Comparison of ENCODE assay signal across 16 cellular contexts in the genomic region with DNA sequence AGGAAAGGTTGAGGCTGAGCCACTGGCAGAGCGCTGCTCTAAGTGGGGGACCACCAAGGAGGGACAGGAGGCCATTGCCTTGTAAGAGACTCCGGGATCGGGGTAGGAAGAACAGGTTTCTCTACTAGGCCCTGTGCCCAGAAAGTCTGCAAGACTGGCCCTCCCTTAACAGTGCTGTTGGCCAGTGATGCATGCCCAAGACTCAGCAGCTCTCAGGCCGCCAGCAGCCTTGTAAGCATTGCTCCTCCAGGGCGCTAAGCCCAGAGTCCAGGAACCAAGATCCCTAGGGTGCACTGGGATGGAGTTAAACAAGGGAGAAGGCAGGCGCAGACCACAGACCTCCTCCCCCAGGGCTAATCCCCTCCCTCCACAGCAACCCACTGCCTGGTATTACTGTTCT. TPM values are rescaled to one million over a fixed set of nuclear protein-coding genes. Genes with fewer than 3 reads are reported as not detected.
DNase-seq lines count a peak whose midpoint lies in the region; ATAC-seq and TF ChIP-seq lines count a peak whose summit lies in the region.
"Had no signal": no experiment of that assay in that cellular context is flagged by ENCODE, and none has a peak within 500 bp of the region (broad histone marks: within the 10 kb centered on the region; RNA-seq: fewer than 3 reads in every experiment).

No MANE protein-coding gene starts in this region.

- intact Hi-C loops in upper lobe of right lung (cut with DNase I) = no loop called here
- intact Hi-C loops in posterior cingulate gyrus (cut with DNase I) = no loop called here

- no peaks in the 10 kb centered on the region for H3K36me3 ChIP-seq in upper lobe of right lung
- no peaks in the 10 kb centered on the region for H3K36me3 ChIP-seq in effector memory CD4-positive, alpha-beta T cell (ENCODE audit: control insufficient read depth, insufficient read depth, low read length)
- H3K36me3 ChIP-seq: BE2C, HAP-1 had no signal

- no peak overlapping the region for H3K4me3 ChIP-seq in LNCaP clone FGC (ENCODE audit: low read depth, low read length)
- no peak overlapping the region for H3K4me3 ChIP-seq in upper lobe of right lung
- no peak overlapping the region for H3K4me3 ChIP-seq in effector memory CD4-positive, alpha-beta T cell (ENCODE audit: insufficient read depth, low read depth, low read length, poor library complexity, severe bottlenecking)
- H3K4me3 ChIP-seq: A549, HAP-1, K562 had no signal

- TF ChIP-seq CTCF in LNCaP clone FGC (IDR thresholded peaks at IDR 0.05; ENCODE audit: control insufficient read depth, extremely low read depth, insufficient read depth) (no peak), upper lobe of right lung (IDR thresholded peaks at IDR 0.05) (no peak)

- ATAC-seq in esophagus mucosa (peak; percentile 39), upper lobe of right lung (peak; percentile 14)
- ATAC-seq: A549; CD8-positive, alpha-beta T cell; K562 had no signal

- H3K9me3 ChIP-seq in upper lobe of right lung = no peaks in the 10 kb centered on the region
- H3K9me3 ChIP-seq in effector memory CD4-positive, alpha-beta T cell (ENCODE audit: control insufficient read depth, low read length) = no peaks in the 10 kb centered on the region
- H3K9me3 ChIP-seq: A549, BE2C, HAP-1 had no signal

- no peak overlapping the region for H3K27ac ChIP-seq in upper lobe of right lung
- H3K27ac ChIP-seq in effector memory CD4-positive, alpha-beta T cell (ENCODE audit: insufficient read depth, low read length, poor library complexity, severe bottlenecking) = no peak overlapping the region
- H3K27ac ChIP-seq: A549, C4-2B, HL-60 had no signal

- no peaks in the 10 kb centered on the region for H3K4me1 ChIP-seq in upper lobe of right lung
- no peaks in the 10 kb centered on the region for H3K4me1 ChIP-seq in effector memory CD4-positive, alpha-beta T cell (ENCODE audit: control insufficient read depth, insufficient read depth, low read length, poor library complexity, severe bottlenecking)
- H3K4me1 ChIP-seq: A549, BE2C, HAP-1 had no signal

- DNase-seq in LNCaP clone FGC (ENCODE audit: low read depth) = peak; percentile 25
- peak; percentile 32 for DNase-seq in left kidney (ENCODE audit: low read depth, low spot score)
- no peak for DNase-seq in upper lobe of right lung
- no peak for DNase-seq in effector memory CD4-positive, alpha-beta T cell
- DNase-seq in posterior cingulate gyrus = no peak
- no peak for DNase-seq in RPMI8226
- DNase-seq: BE2C; CD8-positive, alpha-beta T cell; COR-L47; GF-D8 had no signal

- no peaks in the 10 kb centered on the region for H3K27me3 ChIP-seq in upper lobe of right lung
- no peaks in the 10 kb centered on the region for H3K27me3 ChIP-seq in effector memory CD4-positive, alpha-beta T cell (replicated peaks; ENCODE audit: control insufficient read depth, insufficient read depth, low read length, poor library complexity, severe bottlenecking)

RNA-seq across cellular contexts. Expression of a gene that starts 39.3 kb away (rescaled TPM):
- total RNA-seq in esophagus mucosa = 10.9 TPM
- total RNA-seq in upper lobe of right lung = 20.0 TPM

Comparison
In these comparisons a context has a peak if more than half of its experiments do, and no peak if none do; other contexts are left out.
1. DNase-seq: peak in LNCaP clone FGC (single experiment) and left kidney (single experiment); none in upper lobe of right lung (single experiment), effector memory CD4-positive, alpha-beta T cell (0 of 3), posterior cingulate gyrus (0 of 10) and RPMI8226 (single experiment).